1 cellular context compared by ENCODE assay signal in genomic region chr14:77709412-77709811, GRCh38.
TF ChIP-seq lines count a peak whose summit lies in the region.

No MANE protein-coding gene starts in this region.

TF ChIP-seq in SK-N-SH, 30 proteins besides CTCF, POLR2A, EP300 and RAD21 (continued from another document):
- TF ChIP-seq IRF3 (IDR thresholded peaks at IDR 0.05; ENCODE audit: low read depth, low read length) = no peak
- no peak for TF ChIP-seq JUND (IDR thresholded peaks at IDR 0.05)
- no peak for TF ChIP-seq ZBTB33 (IDR thresholded peaks at IDR 0.05; ENCODE audit: borderline replicate concordance, low read depth)
- no peak for TF ChIP-seq NRF1 (IDR thresholded peaks at IDR 0.05; ENCODE audit: low read depth, low read length)
- no peak for TF ChIP-seq PBX3 (IDR thresholded peaks at IDR 0.05)
- TF ChIP-seq POLR2AphosphoS5 (IDR thresholded peaks at IDR 0.05; ENCODE audit: low read depth, low read length) = no peak
- no peak for TF ChIP-seq TEAD4 (IDR thresholded peaks at IDR 0.05; ENCODE audit: borderline replicate concordance, insufficient read depth)
- TF ChIP-seq MEF2A (IDR thresholded peaks at IDR 0.05; ENCODE audit: borderline replicate concordance, low read depth) = no peak
- no peak for TF ChIP-seq TAF1 (IDR thresholded peaks at IDR 0.05; ENCODE audit: borderline replicate concordance, low read depth, low read length)
